ENCODE assay signal across 13 cellular contexts in genomic region chr4:53654300-53654758, GRCh38.
DNase-seq lines count a peak whose midpoint lies in the region; ATAC-seq and TF ChIP-seq lines count a peak whose summit lies in the region.
"Had no signal": no experiment of that assay in that cellular context is flagged by ENCODE, and none has a peak within 500 bp of the region (broad histone marks: within the 10 kb centered on the region; RNA-seq: fewer than 3 reads in every experiment).

No MANE protein-coding gene starts in this region.

- H3K36me3 Mint-ChIP-seq in activated T-cell treated with anti-CD3 and anti-CD28 coated beads, Interleukin-2, amount 50 U/mL, for 24 hours (ENCODE audit: low read depth), result no peaks in the 10 kb centered on the region

- H3K27ac Mint-ChIP-seq in activated T-cell treated with anti-CD3 and anti-CD28 coated beads, Interleukin-2, amount 50 U/mL, for 24 hours, result no peak overlapping the region
- H3K27ac Mint-ChIP-seq: T-helper 1 cell treated with Interleukin-12 subunit alpha and Interleukin-12 subunit beta and Interleukin-4 antibody, amounts not matched to agents 30 μg/mL and 1 μg/mL, for 36 hours had no signal

- no peaks in the 10 kb centered on the region for H3K9me3 Mint-ChIP-seq in activated T-cell treated with anti-CD3 and anti-CD28 coated beads, Interleukin-2, amount 50 U/mL, for 24 hours
- H3K9me3 Mint-ChIP-seq: T-helper 1 cell treated with Interleukin-12 subunit alpha and Interleukin-12 subunit beta and Interleukin-4 antibody, amounts not matched to agents 30 μg/mL and 1 μg/mL, for 36 hours had no signal

- intact Hi-C loops in stomach (cut with DNase I; ENCODE audit: low total_unique reads), result no loop called here

- H3K27me3 Mint-ChIP-seq in activated T-cell treated with anti-CD3 and anti-CD28 coated beads, Interleukin-2, amount 50 U/mL, for 24 hours, result peaks cover 11% of the 10 kb centered on the region

- peak; percentile 33 for DNase-seq in NCI-H146 (lab: John Stamatoyannopoulos, UW)
- DNase-seq in NCI-H146 treated with DMSO at 0.1 percent for 48 hours (lab: John Stamatoyannopoulos, UW; ENCODE audit: unreplicated experiment), result no peak
- DNase-seq in RPMI7951 (ENCODE audit: low read depth), result peak; percentile 72
- peak; percentile 89 for DNase-seq in fibroblast of the aortic adventitia (ENCODE audit: low read depth)
- DNase-seq in stomach, result peak; percentile 54
- DNase-seq in Kasumi-1 (lab: John Stamatoyannopoulos, UW), result no peak
- no peak for DNase-seq in activated T-cell treated with anti-CD3 and anti-CD28 coated beads, Interleukin-2, amount 50 U/mL, for 24 hours
- DNase-seq: GOT3; stimulated activated CD4-positive, alpha-beta T cell treated with anti-CD3 and anti-CD28 coated beads, Interleukin-2, amount 100 ng/mL, for 48 hours; upper lobe of left lung had no signal

- H3K27ac ChIP-seq in stomach, result peak overlapping the region; percentile 79 to 88 (median 82)
- H3K27ac ChIP-seq: A549 had no signal

- WGBS in stomach, 5 donors, result 17 to 32% (median 24%) methylated on average over 5 of the region's 5 CpGs

- no peak overlapping the region for H3K4me3 Mint-ChIP-seq in activated T-cell treated with anti-CD3 and anti-CD28 coated beads, Interleukin-2, amount 50 U/mL, for 24 hours
- H3K4me3 Mint-ChIP-seq: T-helper 1 cell treated with Interleukin-12 subunit alpha and Interleukin-12 subunit beta and Interleukin-4 antibody, amounts not matched to agents 30 μg/mL and 1 μg/mL, for 36 hours had no signal

- H3K4me1 ChIP-seq in stomach, result peaks cover 39 to 53% (median 46%) of the 10 kb centered on the region in 4 donors
- H3K4me1 ChIP-seq: A549 had no signal

- no peak for ATAC-seq in GM21528 (IDR thresholded peaks at IDR 0.05; ENCODE audit: low FRiP score, unreplicated experiment)
- ATAC-seq: A549 had no signal

- no peak for TF ChIP-seq EP300 in stomach (IDR thresholded peaks at IDR 0.05)

- no peaks in the 10 kb centered on the region for H3K27me3 ChIP-seq in stomach
- H3K27me3 ChIP-seq: upper lobe of left lung had no signal

- H3K9me3 ChIP-seq in stomach, result no peaks in the 10 kb centered on the region
- H3K9me3 ChIP-seq: A549, upper lobe of left lung had no signal

- H3K36me3 ChIP-seq in stomach, result no peaks in the 10 kb centered on the region
- H3K36me3 ChIP-seq: upper lobe of left lung had no signal

- no peaks in the 10 kb centered on the region for H3K4me1 Mint-ChIP-seq in activated T-cell treated with anti-CD3 and anti-CD28 coated beads, Interleukin-2, amount 50 U/mL, for 24 hours (ENCODE audit: low read depth)

- H3K4me3 ChIP-seq in fibroblast of the aortic adventitia (ENCODE audit: low read depth, low read length) (no peak overlapping the region), stomach (no peak overlapping the region)
- H3K4me3 ChIP-seq: A549, upper lobe of left lung had no signal

- TF ChIP-seq CTCF in fibroblast of the aortic adventitia (IDR thresholded peaks at IDR 0.05; ENCODE audit: insufficient read depth, low read length) (no peak), stomach (IDR thresholded peaks at IDR 0.05) (no peak)

- TF ChIP-seq POLR2A in stomach (IDR thresholded peaks at IDR 0.05), result no peak

Comparison
In these comparisons a context has a peak if more than half of its experiments do, and no peak if none do; other contexts are left out.
1. DNase-seq: peak in NCI-H146 (single experiment), RPMI7951 (single experiment), fibroblast of the aortic adventitia (single experiment) and stomach (single experiment); none in NCI-H146 treated with DMSO at 0.1 percent for 48 hours (single experiment), Kasumi-1 (0 of 2) and activated T-cell treated with anti-CD3 and anti-CD28 coated beads, Interleukin-2, amount 50 U/mL, for 24 hours (single experiment).